Comparison of ENCODE assay signal across 8 cellular contexts in the genomic region with DNA sequence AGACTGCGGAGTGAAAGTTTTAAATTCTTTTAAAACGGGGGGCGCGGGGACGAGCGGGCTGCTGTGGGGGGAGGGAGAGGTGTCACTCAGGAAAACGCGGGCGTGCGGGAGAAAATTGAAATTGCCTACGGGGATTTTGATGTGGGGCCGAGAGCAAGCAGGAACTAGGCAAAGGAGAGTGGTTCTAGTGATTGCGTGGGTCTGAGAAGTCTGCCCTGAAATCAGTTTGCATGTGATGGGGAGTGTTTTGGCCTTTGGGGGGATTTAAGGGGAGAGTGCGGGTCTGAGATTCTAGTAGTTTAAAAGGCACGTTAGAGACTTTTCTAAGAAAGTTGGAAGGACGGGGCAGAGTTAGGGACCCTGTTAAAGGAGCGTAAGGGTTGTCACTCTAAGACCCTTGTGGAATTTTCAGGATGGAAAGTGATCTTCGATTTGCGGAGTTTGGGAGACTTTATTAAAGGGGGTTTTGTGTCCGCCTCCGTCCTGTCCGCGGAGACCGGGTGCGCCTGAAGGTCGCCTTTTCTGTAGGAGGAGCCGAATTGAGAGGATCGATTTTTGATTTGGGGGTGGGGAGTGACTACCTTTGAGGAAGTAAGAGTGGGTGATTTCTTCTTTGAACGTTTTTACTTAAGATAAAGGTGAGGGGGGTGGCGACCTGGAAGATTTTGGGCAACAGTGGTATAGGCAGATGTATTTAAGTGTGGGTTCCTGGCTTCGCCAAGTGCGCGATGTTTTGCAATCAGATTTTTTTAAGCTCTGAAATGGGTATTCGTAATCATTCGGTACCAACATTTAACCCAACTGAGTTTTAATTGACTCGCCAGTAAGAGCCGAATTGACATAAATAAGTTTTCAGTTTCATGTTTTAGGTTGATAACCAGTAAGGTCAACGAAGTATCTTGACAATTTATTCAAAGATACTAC. TPM values are rescaled to one million over a fixed set of nuclear protein-coding genes. Genes with fewer than 3 reads are reported as not detected.
A peak's percentile ranks its signal among the peaks of the same experiment; 100 is the strongest.
DNase-seq lines count a peak whose midpoint lies in the region; TF ChIP-seq lines count a peak whose summit lies in the region.

No MANE protein-coding gene starts in this region.

- no peaks in the 10 kb centered on the region for H3K36me3 ChIP-seq in Caco-2 (ENCODE audit: control insufficient read depth, insufficient read depth, low read length)
- no peaks in the 10 kb centered on the region for H3K36me3 ChIP-seq in HAP-1 (replicated peaks)

- no peak for TF ChIP-seq CTCF in Caco-2 (IDR thresholded peaks at IDR 0.05; ENCODE audit: insufficient read depth in 1 of 2, low read depth in 1 of 2, low read length in 1 of 2, severe bottlenecking in 1 of 2, unreplicated experiment in 1 of 2)

- CTCF ChIA-PET in Caco-2 (lab: Charles Lee): interaction anchor here (0.5 to 1.5 kb wide), 9 partner anchors 15 to 391 kb away, joined by 3 to 8 read pairs (median 3); partner anchors contain the start of gene CCDC83

- H3K27ac Mint-ChIP-seq in Caco-2 (ENCODE audit: unreplicated experiment): no peak overlapping the region

- H3K4me3 Mint-ChIP-seq in Caco-2 (ENCODE audit: unreplicated experiment): no peak overlapping the region

- no peaks in the 10 kb centered on the region for H3K9me3 ChIP-seq in Caco-2
- H3K9me3 ChIP-seq in HAP-1: no peaks in the 10 kb centered on the region

- H3K4me1 ChIP-seq in Caco-2 (peaks cover 40% of the 10 kb centered on the region), HAP-1 (peaks cover 60% of the 10 kb centered on the region)

- intact Hi-C loops in Caco-2 (cut with micrococcal nuclease; ENCODE audit: unreplicated experiment): loop anchor here (1.0 to 10.0 kb wide), 4 partner anchors 29 to 581 kb away; partner anchors contain the start of gene CREBZF

- H3K4me1 Mint-ChIP-seq in Caco-2 (ENCODE audit: low read depth, unreplicated experiment): peaks cover 44% of the 10 kb centered on the region

- BruUV-seq in Caco-2 (replicated peaks; lab: Mats Ljungman, UMichigan): TSS peak; percentile 42

- in situ Hi-C loops in HAP-1 (cut with MboI; ENCODE audit: low sequenced_read_pairs): no loop called here

- H3K9me3 Mint-ChIP-seq in Caco-2 (ENCODE audit: unreplicated experiment): no peaks in the 10 kb centered on the region

- H3K27me3 ChIP-seq in Caco-2 (replicated peaks; ENCODE audit: control insufficient read depth, insufficient read depth, low read length) (no peaks in the 10 kb centered on the region), HAP-1 (ENCODE audit: low read depth) (no peaks in the 10 kb centered on the region)

- H3K27me3 Mint-ChIP-seq in Caco-2 (ENCODE audit: insufficient read depth, unreplicated experiment): no peaks in the 10 kb centered on the region

- peak in 1 of 2 experiments; percentile 57 for DNase-seq in Caco-2
- peak; percentile 36 to 50 for DNase-seq in HAP-1 (ENCODE audit: low spot score in 2 of 2)
- peak; percentile 91 for DNase-seq in NCI-H69 (lab: John Stamatoyannopoulos, UW)
- peak; percentile 3 for DNase-seq in activated gamma-delta T cell treated with Interleukin-2 at 50 U/mL for 16 hours
- peak; percentile 57 for DNase-seq in stimulated activated CD4-positive, alpha-beta T cell treated with anti-CD3 and anti-CD28 coated beads, Interleukin-15, amount 100 ng/mL, for 24 hours
- no peak for DNase-seq in NCI-H1436 treated with DMSO at 0.1 percent for 48 hours (lab: John Stamatoyannopoulos, UW)
- DNase-seq in NCI-H774 (lab: John Stamatoyannopoulos, UW): no peak

- POLR2A ChIA-PET in Caco-2 (lab: Charles Lee): interaction anchor here (0.5 to 1.6 kb wide), 13 partner anchors 7 to 1432 kb away, joined by 3 to 10 read pairs (median 4); partner anchors contain the start of genes CCDC83, HIKESHI and PICALM

- H3K36me3 Mint-ChIP-seq in Caco-2 (ENCODE audit: insufficient read depth, unreplicated experiment): peaks cover 11% of the 10 kb centered on the region

- peak overlapping the region; percentile 74 for H3K4me3 ChIP-seq in Caco-2 (ENCODE audit: low read depth, low read length)
- peak overlapping the region; percentile 86 for H3K4me3 ChIP-seq in HAP-1
- peak overlapping the region; percentile 94 for H3K4me3 ChIP-seq in iPS-11a (ENCODE audit: low read depth, low read length)

RNA-seq across cellular contexts. Expression of gene EED, which starts 1.1 kb away (rescaled TPM):
- total RNA-seq in Caco-2 (2022): 68.3 and 75.5 TPM in 2 replicates

RNA-seq across cellular contexts. Expression of gene HIKESHI, which starts 56.4 kb away (rescaled TPM):
- total RNA-seq in Caco-2 (2022): 81.3 and 82.0 TPM in 2 replicates

Comparison
In these comparisons a context has a peak if more than half of its experiments do, and no peak if none do; other contexts are left out.
1. DNase-seq: peak in HAP-1 (2 of 2), NCI-H69 (single experiment), activated gamma-delta T cell treated with Interleukin-2 at 50 U/mL for 16 hours (single experiment) and stimulated activated CD4-positive, alpha-beta T cell treated with anti-CD3 and anti-CD28 coated beads, Interleukin-15, amount 100 ng/mL, for 24 hours (single experiment); none in NCI-H1436 treated with DMSO at 0.1 percent for 48 hours (single experiment) and NCI-H774 (single experiment).
2. Peak in every context shown above with its lines, with median percentiles within 50 percentile points of each other: H3K4me3 ChIP-seq.